ENCODE assay signal across 31 cellular contexts in genomic region chrX:24305905-24306304, GRCh38. TPM values are rescaled to one million over a fixed set of nuclear protein-coding genes. Genes with fewer than 3 reads are reported as not detected.
"Had no signal": no experiment of that assay in that cellular context is flagged by ENCODE, and none has a peak within 500 bp of the region (broad histone marks: within the 10 kb centered on the region; RNA-seq: fewer than 3 reads in every experiment).

No MANE protein-coding gene starts in this region.

- H3K27ac Mint-ChIP-seq: activated CD4-positive, alpha-beta memory T cell treated with anti-CD3 and anti-CD28 coated beads, Interleukin-2, amount 10 ng/mL, durations not matched to agents 7 days and 5 days; activated CD4-positive, alpha-beta T cell treated with anti-CD3 and anti-CD28 coated beads, Interleukin-2, amount 10 ng/mL, durations not matched to agents 7 days and 5 days; activated naive CD8-positive, alpha-beta T cell; activated T-helper 17 cell treated with anti-CD3 and anti-CD28 coated beads, Interleukin-2, amount 50 U/mL, for 72 hours; effector memory CD8-positive, alpha-beta T cell; WTC11 had no signal

- DNase-seq: activated CD4-positive, alpha-beta memory T cell treated with anti-CD3 and anti-CD28 coated beads, Interleukin-2, amount 10 ng/mL, durations not matched to agents 7 days and 5 days; activated CD4-positive, alpha-beta T cell treated with anti-CD3 and anti-CD28 coated beads for 1 hour; activated CD4-positive, alpha-beta T cell treated with anti-CD3 and anti-CD28 coated beads for 4 hours; activated CD4-positive, alpha-beta T cell treated with anti-CD3 and anti-CD28 coated beads, Interleukin-2, amount 10 ng/mL, durations not matched to agents 7 days and 5 days; activated CD4-positive, alpha-beta T cell treated with anti-CD3 and anti-CD28 coated beads, Interleukin-2, amount 50 U/mL, for 4 hours; activated CD8-positive, alpha-beta memory T cell treated with anti-CD3 and anti-CD28 coated beads, Interleukin-2, amount 50 U/mL, for 48 hours; activated effector memory CD4-positive, alpha-beta T cell treated with Interleukin-2 at 50 U/mL for 16 hours; activated gamma-delta T cell treated with Interleukin-2 at 50 U/mL for 16 hours; activated naive CD4-positive, alpha-beta T cell treated with anti-CD3 and anti-CD28 coated beads, Interleukin-2, amount 50 U/mL, for 16 hours; activated naive CD4-positive, alpha-beta T cell treated with Interleukin-2 at 50 U/mL for 16 hours; activated T-cell treated with anti-CD3 and anti-CD28 coated beads, Interleukin-2, amount 50 U/mL, for 4 hours; amniotic stem cell; anterior cingulate cortex; brain microvascular endothelial cell; caudate nucleus; cortex of kidney; dermis blood vessel endothelial cell; effector CD4-positive, alpha-beta T cell; effector memory CD8-positive, alpha-beta T cell; foreskin keratinocyte; gastrocnemius medialis; T-helper 2 cell had no signal

- H3K4me3 ChIP-seq: esophagus muscularis mucosa, gastrocnemius medialis had no signal

- H3K36me3 ChIP-seq: brain microvascular endothelial cell, esophagus muscularis mucosa, gastrocnemius medialis had no signal

- H3K36me3 Mint-ChIP-seq: activated naive CD8-positive, alpha-beta T cell; WTC11 had no signal

- H3K9me3 Mint-ChIP-seq: activated CD4-positive, alpha-beta memory T cell treated with anti-CD3 and anti-CD28 coated beads, Interleukin-2, amount 10 ng/mL, durations not matched to agents 7 days and 5 days; activated CD4-positive, alpha-beta T cell treated with anti-CD3 and anti-CD28 coated beads, Interleukin-2, amount 10 ng/mL, durations not matched to agents 7 days and 5 days; activated T-cell treated with anti-CD3 and anti-CD28 coated beads, Interleukin-2, amount 50 U/mL, for 4 hours; activated T-helper 17 cell treated with anti-CD3 and anti-CD28 coated beads, Interleukin-2, amount 50 U/mL, for 72 hours; effector memory CD8-positive, alpha-beta T cell; WTC11 had no signal

- H3K27me3 ChIP-seq: brain microvascular endothelial cell, esophagus muscularis mucosa, foreskin keratinocyte had no signal

- ATAC-seq: activated T-cell treated with anti-CD3 and anti-CD28 coated beads, Interleukin-2, amount 50 U/mL, for 4 hours; activated T-helper 17 cell treated with anti-CD3 and anti-CD28 coated beads, Interleukin-2, amount 50 U/mL, for 72 hours; effector memory CD8-positive, alpha-beta T cell; foreskin keratinocyte; gastrocnemius medialis had no signal

- H3K27ac ChIP-seq: brain microvascular endothelial cell, foreskin keratinocyte, gastrocnemius medialis, VCaP had no signal

- H3K4me3 Mint-ChIP-seq: activated CD4-positive, alpha-beta memory T cell treated with anti-CD3 and anti-CD28 coated beads, Interleukin-2, amount 10 ng/mL, durations not matched to agents 7 days and 5 days; activated CD4-positive, alpha-beta T cell treated with anti-CD3 and anti-CD28 coated beads, Interleukin-2, amount 10 ng/mL, durations not matched to agents 7 days and 5 days; activated naive CD8-positive, alpha-beta T cell; activated T-cell treated with anti-CD3 and anti-CD28 coated beads, Interleukin-2, amount 50 U/mL, for 4 hours; activated T-helper 17 cell treated with anti-CD3 and anti-CD28 coated beads, Interleukin-2, amount 50 U/mL, for 72 hours; effector memory CD8-positive, alpha-beta T cell; WTC11 had no signal

- H3K9me3 ChIP-seq: esophagus muscularis mucosa, gastrocnemius medialis had no signal

- H3K27me3 Mint-ChIP-seq: activated CD4-positive, alpha-beta memory T cell treated with anti-CD3 and anti-CD28 coated beads, Interleukin-2, amount 10 ng/mL, durations not matched to agents 7 days and 5 days; activated CD4-positive, alpha-beta T cell treated with anti-CD3 and anti-CD28 coated beads, Interleukin-2, amount 10 ng/mL, durations not matched to agents 7 days and 5 days; activated naive CD8-positive, alpha-beta T cell; activated T-helper 17 cell treated with anti-CD3 and anti-CD28 coated beads, Interleukin-2, amount 50 U/mL, for 72 hours; effector memory CD8-positive, alpha-beta T cell had no signal

- H3K4me1 ChIP-seq: foreskin keratinocyte, gastrocnemius medialis had no signal

RNA-seq across cellular contexts. Expression of gene SUPT20HL2, which starts 8.0 kb away (rescaled TPM):
- total RNA-seq: activated CD4-positive, alpha-beta memory T cell treated with anti-CD3 and anti-CD28 coated beads, Interleukin-2, amount 10 ng/mL, durations not matched to agents 7 days and 5 days; activated CD4-positive, alpha-beta T cell treated with anti-CD3 and anti-CD28 coated beads, Interleukin-2, amount 10 ng/mL, durations not matched to agents 7 days and 5 days; activated T-cell treated with anti-CD3 and anti-CD28 coated beads, Interleukin-2, amount 50 U/mL, for 4 hours; activated T-helper 17 cell treated with anti-CD3 and anti-CD28 coated beads, Interleukin-2, amount 50 U/mL, for 72 hours; astrocyte; bronchial epithelial cell; chondrocyte; dermis blood vessel endothelial cell; foreskin keratinocyte; gastrocnemius medialis; T-helper 1 cell treated with Interleukin-12 subunit alpha and Interleukin-12 subunit beta and Interleukin-4 antibody, amounts not matched to agents 30 ng/mL and 1 ng/mL, for 36 hours; WTC11 had no signal

RNA-seq across cellular contexts. Expression of gene SUPT20HL1, which starts 54.5 kb away (rescaled TPM):
- total RNA-seq: activated CD4-positive, alpha-beta memory T cell treated with anti-CD3 and anti-CD28 coated beads, Interleukin-2, amount 10 ng/mL, durations not matched to agents 7 days and 5 days; activated CD4-positive, alpha-beta T cell treated with anti-CD3 and anti-CD28 coated beads, Interleukin-2, amount 10 ng/mL, durations not matched to agents 7 days and 5 days; activated T-cell treated with anti-CD3 and anti-CD28 coated beads, Interleukin-2, amount 50 U/mL, for 4 hours; astrocyte; chondrocyte; dermis blood vessel endothelial cell; esophagus muscularis mucosa; foreskin keratinocyte; gastrocnemius medialis; T-helper 1 cell treated with Interleukin-12 subunit alpha and Interleukin-12 subunit beta and Interleukin-4 antibody, amounts not matched to agents 30 ng/mL and 1 ng/mL, for 36 hours; WTC11 had no signal
